In the genomic region with DNA sequence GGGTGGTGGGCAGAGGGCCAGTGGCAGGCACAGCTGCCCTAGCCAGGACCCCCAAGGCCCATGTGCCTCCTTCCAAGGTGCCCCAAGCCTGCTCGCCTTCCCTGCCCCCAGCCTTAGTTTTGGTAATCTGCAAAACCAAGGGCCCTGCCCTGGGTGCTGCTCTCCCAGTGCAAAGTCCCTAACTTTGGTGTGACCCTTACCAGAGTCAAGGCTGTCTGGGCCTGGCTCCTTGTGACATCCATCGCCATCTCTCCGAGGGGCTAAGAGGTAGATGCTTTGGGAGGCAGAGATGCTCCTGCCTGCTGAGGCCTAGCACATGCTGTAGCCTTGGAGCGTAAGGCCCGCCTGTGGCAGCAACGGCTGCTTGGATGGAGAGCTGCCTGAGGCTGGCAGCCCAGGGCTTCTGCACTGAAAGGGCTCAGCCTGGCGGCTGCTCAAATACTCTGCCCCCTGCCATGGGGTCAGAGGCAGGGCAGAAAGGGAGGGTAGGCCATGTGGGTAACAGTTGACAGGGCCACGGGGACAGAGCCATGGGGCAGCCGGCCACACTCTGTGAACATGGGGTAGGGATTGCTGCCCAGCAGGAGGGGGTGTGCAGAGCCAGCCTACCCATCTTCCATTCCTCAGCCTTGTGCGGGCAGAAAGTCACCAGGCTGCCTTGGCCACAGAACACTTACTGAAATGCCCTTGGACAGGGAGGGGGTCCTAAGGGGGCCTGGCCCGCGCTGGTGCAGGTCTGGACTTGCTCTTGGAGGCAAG, we compare ENCODE assay signal across 13 cellular contexts. TPM values are rescaled to one million over a fixed set of nuclear protein-coding genes. Genes with fewer than 3 reads are reported as not detected.
"Had no signal": no experiment of that assay in that cellular context is flagged by ENCODE, and none has a peak within 500 bp of the region (broad histone marks: within the 10 kb centered on the region; RNA-seq: fewer than 3 reads in every experiment).

No MANE protein-coding gene starts in this region.

- ATAC-seq: stimulated activated memory B cell treated with anti-CD40 and anti-IgM and Interleukin-4, amounts not matched to agents 10 μg/mL and 1 μg/mL and 100 μg/mL, for 72 hours had no signal

- DNase-seq: activated CD4-positive, alpha-beta T cell treated with anti-CD3 and anti-CD28 coated beads, Interleukin-2, amount 10 ng/mL, durations not matched to agents 7 days and 5 days; activated CD4-positive, CD25-positive, alpha-beta regulatory T cell; activated naive CD8-positive, alpha-beta T cell treated with anti-CD3 and anti-CD28 coated beads for 36 hours; esophagus squamous epithelium; foreskin fibroblast; immature natural killer cell; left cardiac atrium; trophoblast cell had no signal

RNA-seq across cellular contexts. Expression of a gene that starts 17.9 kb away (rescaled TPM):
- total RNA-seq: activated CD4-positive, alpha-beta T cell treated with anti-CD3 and anti-CD28 coated beads, Interleukin-2, amount 10 ng/mL, durations not matched to agents 7 days and 5 days; activated CD8-positive, alpha-beta memory T cell treated with anti-CD3 and anti-CD28 coated beads for 36 hours; activated naive CD8-positive, alpha-beta T cell treated with anti-CD3 and anti-CD28 coated beads for 36 hours; esophagus squamous epithelium; neural crest cell; subcutaneous adipose tissue; T-helper 1 cell treated with Interleukin-12 subunit alpha and Interleukin-12 subunit beta and Interleukin-4 antibody, amounts not matched to agents 30 ng/mL and 1 ng/mL, for 36 hours had no signal

RNA-seq across cellular contexts. Expression of a gene that starts 30.2 kb away (rescaled TPM):
- total RNA-seq: activated CD4-positive, alpha-beta T cell treated with anti-CD3 and anti-CD28 coated beads, Interleukin-2, amount 10 ng/mL, durations not matched to agents 7 days and 5 days; T-helper 1 cell treated with Interleukin-12 subunit alpha and Interleukin-12 subunit beta and Interleukin-4 antibody, amounts not matched to agents 30 ng/mL and 1 ng/mL, for 36 hours had no signal
